In the genomic region with DNA sequence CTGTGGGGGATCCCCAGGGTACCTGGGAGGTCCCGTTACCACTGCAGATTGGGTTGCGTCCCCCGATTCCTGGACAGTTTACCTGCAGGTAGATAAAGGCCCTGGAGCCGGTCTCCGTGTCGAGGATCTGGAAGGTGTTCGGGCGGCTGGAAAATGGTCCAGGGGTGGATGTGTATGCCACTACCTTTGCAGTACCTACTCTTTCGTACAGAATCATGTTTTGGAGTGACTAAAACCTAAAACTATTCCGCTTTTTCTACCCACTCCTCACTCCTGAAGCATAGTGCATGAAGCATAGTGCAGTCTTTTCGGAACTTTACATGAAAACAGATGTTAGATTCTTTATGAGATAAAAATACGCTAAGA, we compare ENCODE assay signal across 8 cellular contexts. TPM values are rescaled to one million over a fixed set of nuclear protein-coding genes. Genes with fewer than 3 reads are reported as not detected.
DNase-seq lines count a peak whose midpoint lies in the region; ATAC-seq and TF ChIP-seq lines count a peak whose summit lies in the region.

No MANE protein-coding gene starts in this region.

- no peak for DNase-seq in CD14-positive monocyte (ENCODE audit: low spot score)
- peak; percentile 26 for DNase-seq in HT-29 (ENCODE audit: low spot score)
- DNase-seq in mammary epithelial cell = no peak
- no peak for DNase-seq in lower lobe of right lung
- no peak for DNase-seq in COR-L47 (lab: John Stamatoyannopoulos, UW)
- DNase-seq in T-helper 9 cell = no peak

- H3K36me3 Mint-ChIP-seq in CD14-positive monocyte = peaks cover 3 to 7% of the 10 kb centered on the region in 2 donors

- H3K27me3 Mint-ChIP-seq in CD14-positive monocyte (ENCODE audit: low read depth in 3 of 3) = peaks cover 0 to 3% (median 0%) of the 10 kb centered on the region in 3 donors

- intact Hi-C loops in CD14-positive monocyte (cut with micrococcal nuclease) = loop anchor here in 1 of 2 donors (5.0 to 10.0 kb wide), 2 partner anchors 221 to 343 kb away; a partner anchor contains a TSS
- intact Hi-C loops in mammary epithelial cell (cut with micrococcal nuclease) = no loop called here
- intact Hi-C loops in lower lobe of right lung (cut with DNase I) = no loop called here

- ATAC-seq in lower lobe of right lung = peak; percentile 5 to 26
- no peak for ATAC-seq in GM18520 (IDR thresholded peaks at IDR 0.05; ENCODE audit: unreplicated experiment)

- peak overlapping the region; percentile 98 to 99 for H3K4me3 Mint-ChIP-seq in CD14-positive monocyte

- peaks cover 58% of the 10 kb centered on the region for H3K79me2 ChIP-seq in mammary epithelial cell (ENCODE audit: insufficient read depth, low read length)

- peak overlapping the region; percentile 89 for H3K4me2 ChIP-seq in mammary epithelial cell (ENCODE audit: insufficient read depth, low read depth, low read length)

- CTCF ChIA-PET in mammary epithelial cell (lab: Charles Lee; ENCODE audit: low non-redundant PET) = no interaction called here

- H3K4me1 Mint-ChIP-seq in CD14-positive monocyte = peaks cover 15% of the 10 kb centered on the region

- TF ChIP-seq CTCF in CD14-positive monocyte (IDR thresholded peaks at IDR 0.05) (no peak), mammary epithelial cell (conservative IDR thresholded peaks at IDR 0.05 in 1 of 2, IDR thresholded peaks at IDR 0.05 in 1 of 2; ENCODE audit: extremely low read depth in 1 of 2, insufficient read depth in 1 of 2, low read depth in 1 of 2, low read length in 2 of 2) (no peak), lower lobe of right lung (IDR thresholded peaks at IDR 0.05) (no peak)

- H3K4me1 ChIP-seq in mammary epithelial cell (ENCODE audit: insufficient read depth, low read length) = peaks cover 24% of the 10 kb centered on the region
- peaks cover 23% of the 10 kb centered on the region for H3K4me1 ChIP-seq in lower lobe of right lung
- peaks cover 3% of the 10 kb centered on the region for H3K4me1 ChIP-seq in urinary bladder (ENCODE audit: insufficient read depth)

- H3K27me3 ChIP-seq in mammary epithelial cell (ENCODE audit: insufficient read depth, low read length) (no peaks in the 10 kb centered on the region), lower lobe of right lung (ENCODE audit: low read depth) (no peaks in the 10 kb centered on the region)

- H3K36me3 ChIP-seq in mammary epithelial cell (ENCODE audit: insufficient read depth, low read length) (peaks cover 3% of the 10 kb centered on the region), lower lobe of right lung (no peaks in the 10 kb centered on the region), urinary bladder (ENCODE audit: insufficient read depth) (no peaks in the 10 kb centered on the region)

- H3K9me3 ChIP-seq in mammary epithelial cell (replicated peaks; ENCODE audit: insufficient read depth, low read length) = no peaks in the 10 kb centered on the region
- H3K9me3 ChIP-seq in lower lobe of right lung = no peaks in the 10 kb centered on the region

- H4K20me1 ChIP-seq in mammary epithelial cell (ENCODE audit: insufficient read depth, low read length) = peaks cover 4% of the 10 kb centered on the region

- H3K4me3 ChIP-seq in mammary epithelial cell (replicated peaks in 1 of 3; ENCODE audit: insufficient read depth in 1 of 3, low read depth in 2 of 3, low read length in 3 of 3) (peak overlapping the region; percentile 80 to 94 (median 80)), lower lobe of right lung (peak overlapping the region; percentile 78), urinary bladder (ENCODE audit: low read depth, low read length) (peak overlapping the region; percentile 65)

- no peaks in the 10 kb centered on the region for H3K9me3 Mint-ChIP-seq in CD14-positive monocyte

- in situ Hi-C loops in mammary epithelial cell (cut with MboI; ENCODE audit: low sequenced_read_pairs in 2 of 2) = no loop called here

- 0% methylated on average over 8 of the region's 12 CpGs for WGBS in mammary epithelial cell (ENCODE audit: low coverage, missing lambda C conversion rate)
- WGBS in urinary bladder = under 1% methylated on average over 12 of the region's 12 CpGs

- peak overlapping the region; percentile 99 for H3K9ac ChIP-seq in mammary epithelial cell (ENCODE audit: insufficient read depth, low read length)

- TSS peak; percentile 84 for BruUV-seq in mammary epithelial cell (replicated peaks; lab: Mats Ljungman, UMichigan)

- H2AFZ ChIP-seq in mammary epithelial cell (ENCODE audit: low read depth, low read length) = peak overlapping the region; percentile 84

- peak overlapping the region; percentile 97 to 100 (median 99) for H3K27ac Mint-ChIP-seq in CD14-positive monocyte

- H3K27ac ChIP-seq in mammary epithelial cell (ENCODE audit: insufficient read depth, low read depth, low read length) = peak overlapping the region; percentile 95
- H3K27ac ChIP-seq in lower lobe of right lung = peak overlapping the region; percentile 96
- H3K27ac ChIP-seq in urinary bladder (ENCODE audit: low read depth) = peak overlapping the region; percentile 77

- dilution Hi-C loops in mammary epithelial cell (cut with HindIII; ENCODE audit: low sequenced_read_pairs) = no loop called here

RNA-seq across cellular contexts. Expression of a gene that starts 0.4 kb away (rescaled TPM):
- polyA plus RNA-seq in CD14-positive monocyte (1 to 10 TPM; 3.9 to 5.8 TPM), mammary epithelial cell (29.5 TPM), urinary bladder (20.4 TPM)
- 24.5 and 26.7 TPM in 2 replicates for total RNA-seq in HT-29 (2014; rRNA removed; shearing (Covaris generic))
- total RNA-seq in mammary epithelial cell (10 to 100 TPM; 45.8 to 49.0 TPM), lower lobe of right lung (21.1 TPM), urinary bladder (85.1 TPM)
- 197 TPM for polyA minus RNA-seq in mammary epithelial cell
